In genomic region chr6:41073968-41074691, GRCh38 we compare ENCODE assay signal across 1 cellular context.
A peak's percentile ranks its signal among the peaks of the same experiment; 100 is the strongest.
TF ChIP-seq lines count a peak whose summit lies in the region.

No MANE protein-coding gene starts in this region.

TF ChIP-seq in H1, 55 proteins besides CTCF, POLR2A, EP300 and RAD21:
- TF ChIP-seq ASH2L (IDR thresholded peaks at IDR 0.05; ENCODE audit: low read length) (peak; percentile 9), SRF (IDR thresholded peaks at IDR 0.05; ENCODE audit: low read depth, low read length) (no peak), SP1 (IDR thresholded peaks at IDR 0.05; ENCODE audit: low read depth, low read length) (no peak), TAF7 (optimal IDR thresholded peaks at IDR 0.05; ENCODE audit: borderline replicate concordance, low read depth, low read length) (no peak), SIN3A (conservative IDR thresholded peaks at IDR 0.05 in 1 of 2, IDR thresholded peaks at IDR 0.05 in 1 of 2; ENCODE audit: low read depth in 1 of 2, low read length in 2 of 2) (no peak), BACH1 (IDR thresholded peaks at IDR 0.05; ENCODE audit: low read length) (no peak)
